Comparison of ENCODE assay signal across 8 cellular contexts in the genomic region with DNA sequence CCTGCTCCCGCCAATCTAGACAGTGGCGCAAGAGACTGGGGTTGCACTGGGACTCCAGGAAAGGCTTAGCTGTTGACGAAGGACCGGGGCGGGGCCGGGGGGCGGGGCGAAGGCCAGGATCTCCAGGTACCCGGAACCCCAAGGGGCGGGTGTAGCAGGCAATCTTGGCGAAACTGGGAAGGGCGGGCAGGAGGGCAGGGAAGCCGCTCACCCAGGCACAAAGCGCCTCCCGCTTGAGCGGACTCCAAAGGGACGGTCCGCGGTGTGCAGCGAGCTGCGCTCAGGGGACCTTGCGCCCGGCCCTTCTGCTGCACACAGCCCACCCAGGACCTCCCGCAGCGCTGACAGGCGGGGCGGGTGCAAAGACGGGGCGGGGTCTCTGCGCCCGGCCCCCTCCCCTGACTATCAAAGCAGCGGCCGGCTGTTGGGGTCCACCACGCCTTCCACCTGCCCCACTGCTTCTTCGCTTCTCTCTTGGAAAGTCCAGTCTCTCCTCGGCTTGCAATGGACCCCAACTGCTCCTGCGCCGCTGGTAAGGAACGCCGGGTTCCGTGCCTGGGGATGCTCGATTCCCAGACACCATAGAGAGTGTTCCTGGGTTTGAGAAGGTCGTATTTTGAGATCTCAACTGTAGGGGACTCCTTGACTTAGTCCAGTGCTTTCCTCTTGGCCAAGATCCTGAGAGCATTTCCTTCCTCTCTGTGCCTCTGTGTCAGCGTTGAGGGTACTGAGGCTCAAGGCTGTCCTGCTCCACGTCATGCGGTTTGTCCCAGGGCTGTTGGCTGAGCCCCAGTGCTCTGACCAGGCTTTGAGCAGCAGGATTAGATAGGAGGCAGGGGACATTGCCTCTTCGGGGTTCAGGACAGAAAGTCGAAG. TPM values are rescaled to one million over a fixed set of nuclear protein-coding genes. Genes with fewer than 3 reads are reported as not detected.
DNase-seq lines count a peak whose midpoint lies in the region; ATAC-seq and TF ChIP-seq lines count a peak whose summit lies in the region.

A gene (plus strand): TSS at position 405 of the 876 bp plus-strand sequence. CDS start 100 bp downstream, at position 505.

- DNase-seq in AG20443 (ENCODE audit: low spot score) (peak; percentile 47), HFF-Myc (ENCODE audit: extremely low read depth, low read depth) (no peak), OCI-M1 (lab: John Stamatoyannopoulos, UW) (peak; percentile 42), fibroblast of mammary gland (ENCODE audit: low read depth) (peak; percentile 45), nephron progenitor cell (peak; percentile 72)
- DNase-seq in stimulated activated naive CD4-positive, alpha-beta T cell (lab: John Stamatoyannopoulos, UW) = peak; percentile 42 to 70 (median 62)

- TF ChIP-seq CTCF in HFF-Myc (IDR thresholded peaks at IDR 0.05; ENCODE audit: low read depth, low read length, missing control alignments) = no peak
- TF ChIP-seq CTCF in fibroblast of mammary gland (conservative IDR thresholded peaks at IDR 0.05; ENCODE audit: control insufficient read depth, insufficient read depth, low read depth, low read length) = no peak
- TF ChIP-seq CTCF in nephron progenitor cell (IDR thresholded peaks at IDR 0.05) = no peak

- H3K4me3 ChIP-seq in HFF-Myc (replicated peaks; ENCODE audit: low read depth, low read length) = peak within 1 kb of the TSS; percentile 25
- H3K4me3 ChIP-seq in fibroblast of mammary gland (ENCODE audit: control insufficient read depth, low read depth, low read length) = peak within 1 kb of the TSS; percentile 30

- H3K27ac Mint-ChIP-seq in activated T-helper 17 cell treated with anti-CD3 and anti-CD28 coated beads, Interleukin-2, amount 50 U/mL, for 72 hours = peak within 1 kb of the TSS; percentile 89
- no peak within 1 kb of the TSS for H3K27ac Mint-ChIP-seq in nephron progenitor cell

- no peaks in the 10 kb centered on the region for H3K36me3 Mint-ChIP-seq in activated T-helper 17 cell treated with anti-CD3 and anti-CD28 coated beads, Interleukin-2, amount 50 U/mL, for 72 hours (ENCODE audit: low read depth)
- no peaks in the 10 kb centered on the region for H3K36me3 Mint-ChIP-seq in nephron progenitor cell (ENCODE audit: low read depth)

- peak; percentile 95 for ATAC-seq in activated T-helper 17 cell treated with anti-CD3 and anti-CD28 coated beads, Interleukin-2, amount 50 U/mL, for 72 hours (replicated peaks)
- ATAC-seq in GM19023 (IDR thresholded peaks at IDR 0.05; ENCODE audit: unreplicated experiment) = no peak

- peak within 1 kb of the TSS; percentile 97 for H3K4me3 Mint-ChIP-seq in activated T-helper 17 cell treated with anti-CD3 and anti-CD28 coated beads, Interleukin-2, amount 50 U/mL, for 72 hours
- H3K4me3 Mint-ChIP-seq in nephron progenitor cell = peak within 1 kb of the TSS; percentile 84

- H3K4me1 Mint-ChIP-seq in activated T-helper 17 cell treated with anti-CD3 and anti-CD28 coated beads, Interleukin-2, amount 50 U/mL, for 72 hours = peaks cover 14% of the 10 kb centered on the region
- peaks cover 16% of the 10 kb centered on the region for H3K4me1 Mint-ChIP-seq in nephron progenitor cell

- H3K27me3 Mint-ChIP-seq in activated T-helper 17 cell treated with anti-CD3 and anti-CD28 coated beads, Interleukin-2, amount 50 U/mL, for 72 hours = peaks cover 3% of the 10 kb centered on the region
- H3K27me3 Mint-ChIP-seq in nephron progenitor cell (ENCODE audit: low read depth, poor library complexity) = peaks cover 100% of the 10 kb centered on the region

- no peaks in the 10 kb centered on the region for H3K9me3 Mint-ChIP-seq in activated T-helper 17 cell treated with anti-CD3 and anti-CD28 coated beads, Interleukin-2, amount 50 U/mL, for 72 hours
- no peaks in the 10 kb centered on the region for H3K9me3 Mint-ChIP-seq in nephron progenitor cell

RNA-seq across cellular contexts. Expression of the gene that starts here (rescaled TPM):
- total RNA-seq in activated T-helper 17 cell treated with anti-CD3 and anti-CD28 coated beads, Interleukin-2, amount 50 U/mL, for 72 hours = 1 to 10 TPM; 3.1 to 5.7 TPM
